In genomic region chr1:206049293-206049692, GRCh38 we compare ENCODE assay signal across 1 cellular context.
TF ChIP-seq lines count a peak whose summit lies in the region.

No MANE protein-coding gene starts in this region.

TF ChIP-seq in GM23338, 12 proteins besides CTCF, POLR2A, EP300 and RAD21 (continued from another document):
- no peak for TF ChIP-seq EZH2 (IDR thresholded peaks at IDR 0.05; ENCODE audit: low read depth, unreplicated experiment)
TF ChIP-seq in GM23338: peak in this region for 0.
